Comparison of ENCODE assay signal across 6 cellular contexts in the genomic region with DNA sequence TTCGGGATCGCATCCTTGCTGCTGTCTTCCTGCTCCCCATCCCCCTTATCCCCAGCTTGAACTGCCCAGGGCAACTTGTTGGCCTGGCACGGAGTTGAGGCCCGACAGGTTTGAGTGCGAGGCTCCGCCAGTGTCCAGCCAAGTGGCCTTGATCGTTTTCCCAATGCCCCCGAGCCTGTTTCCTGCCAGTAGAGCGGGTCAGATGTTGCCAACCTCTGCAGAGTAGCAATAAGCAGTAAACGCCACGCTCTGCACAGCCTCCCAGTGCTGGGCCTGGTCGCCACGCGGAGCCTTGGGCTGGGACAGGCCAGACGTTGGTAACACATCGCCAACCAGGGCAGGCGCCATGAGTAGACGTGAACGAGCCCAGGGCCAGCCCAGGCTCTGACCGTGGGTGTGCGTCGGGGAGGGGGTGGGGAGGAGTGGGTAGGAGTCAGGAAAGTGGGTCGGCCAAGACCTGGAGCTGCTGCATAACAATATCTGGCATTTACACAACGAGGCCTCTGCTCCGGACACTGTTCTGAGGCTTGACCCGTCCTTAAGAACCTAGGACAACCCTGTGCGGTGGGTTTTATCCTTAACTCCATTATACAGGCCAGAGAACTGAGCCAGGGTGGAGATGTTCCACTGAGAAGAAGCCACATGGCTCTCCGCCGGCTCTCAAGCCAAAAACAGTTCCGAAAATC. TPM values are rescaled to one million over a fixed set of nuclear protein-coding genes. Genes with fewer than 3 reads are reported as not detected.
A peak's percentile ranks its signal among the peaks of the same experiment; 100 is the strongest.
DNase-seq lines count a peak whose midpoint lies in the region; ATAC-seq and TF ChIP-seq lines count a peak whose summit lies in the region.

No MANE protein-coding gene starts in this region.

- POLR2A ChIA-PET in A673 (lab: Charles Lee; ENCODE audit: low non-redundant PET) = no interaction called here

- H3K27ac ChIP-seq in A673 (ENCODE audit: low read depth, low read length, poor library complexity, severe bottlenecking) (no peak overlapping the region), angular gyrus (ENCODE audit: low read depth, low read length) (peak overlapping the region; percentile 95), muscle layer of duodenum (ENCODE audit: low read length) (peak overlapping the region; percentile 98)

- DNase-seq in A673 (ENCODE audit: low spot score) (no peak), NCI-H524 treated with DMSO at 0.1 percent for 48 hours (lab: John Stamatoyannopoulos, UW) (no peak), D341Med (ENCODE audit: low spot score) (no peak)

- BruUV-seq in A673 (replicated peaks; lab: Mats Ljungman, UMichigan) = no TSS peak

- H3K4me1 ChIP-seq in A673 (ENCODE audit: insufficient read depth, low read length, poor library complexity, severe bottlenecking) (peaks cover 8% of the 10 kb centered on the region), muscle layer of duodenum (ENCODE audit: control insufficient read depth in 1 of 2, insufficient read depth in 2 of 2, low read length in 2 of 2) (peaks cover 13 to 22% of the 10 kb centered on the region in 2 donors)

- intact Hi-C loops in A673 (cut with micrococcal nuclease; ENCODE audit: unreplicated experiment) = loop anchor here (2.0 kb wide), 1 partner anchor 32 kb away; a partner anchor contains a TSS

- peak; percentile 15 for ATAC-seq in HG02610 (IDR thresholded peaks at IDR 0.05; ENCODE audit: unreplicated experiment)

- CTCF ChIA-PET in A673 (lab: Charles Lee) = interaction anchor here (1.0 kb wide), 2 partner anchors 19 to 83 kb away, joined by 3 to 6 read pairs; a partner anchor contains a TSS

- H3K9me3 ChIP-seq in A673 (ENCODE audit: low read depth, low read length, poor library complexity, severe bottlenecking) = no peaks in the 10 kb centered on the region
- no peaks in the 10 kb centered on the region for H3K9me3 ChIP-seq in muscle layer of duodenum (ENCODE audit: control insufficient read depth in 1 of 2, low read length in 2 of 2)

- TF ChIP-seq CTCF in A673 (conservative IDR thresholded peaks at IDR 0.05; ENCODE audit: low read depth, low read length) = no peak

- peak overlapping the region; percentile 63 for H3K4me3 ChIP-seq in A673 (ENCODE audit: low read depth, low read length, poor library complexity, severe bottlenecking)
- H3K4me3 ChIP-seq in muscle layer of duodenum (ENCODE audit: low read depth in 1 of 2, low read length in 2 of 2) = peak overlapping the region; percentile 79 to 81

- H3K27me3 ChIP-seq in A673 (replicated peaks; ENCODE audit: insufficient read depth, low read depth, low read length, poor library complexity) (no peaks in the 10 kb centered on the region), muscle layer of duodenum (ENCODE audit: low read depth, low read length) (no peaks in the 10 kb centered on the region)

- H3K36me3 ChIP-seq in A673 (ENCODE audit: insufficient read depth, low read length, poor library complexity, severe bottlenecking) (no peaks in the 10 kb centered on the region), muscle layer of duodenum (ENCODE audit: control insufficient read depth in 1 of 2, insufficient read depth in 2 of 2, low read length in 2 of 2) (no peaks in the 10 kb centered on the region)

RNA-seq across cellular contexts. Expression of a gene that starts 0.4 kb away (rescaled TPM):
- total RNA-seq in A673 (2021) = 3.7 and 5.6 TPM in 2 replicates

RNA-seq across cellular contexts. Expression of a gene that starts 0.6 kb away (rescaled TPM):
- total RNA-seq in A673 (2021) = 7.3 and 11.4 TPM in 2 replicates

RNA-seq across cellular contexts. Expression of a gene that starts 7.2 kb away (rescaled TPM):
- 5.3 and 8.1 TPM in 2 replicates for total RNA-seq in A673 (2021)

RNA-seq across cellular contexts. Expression of a gene that starts 8.9 kb away (rescaled TPM):
- 6.4 and 9.3 TPM in 2 replicates for total RNA-seq in A673 (2021)

RNA-seq across cellular contexts. Expression of a gene that starts 19.2 kb away (rescaled TPM):
- total RNA-seq in A673 (2021) = not detected in 2 replicates
